Comparison of ENCODE assay signal across 8 cellular contexts in genomic region chr11:46918778-46919513, GRCh38. TPM values are rescaled to one million over a fixed set of nuclear protein-coding genes. Genes with fewer than 3 reads are reported as not detected.
DNase-seq lines count a peak whose midpoint lies in the region; ATAC-seq and TF ChIP-seq lines count a peak whose summit lies in the region.

No MANE protein-coding gene starts in this region.

- peak overlapping the region; percentile 60 for H3K4me2 ChIP-seq in mammary epithelial cell (ENCODE audit: insufficient read depth, low read depth, low read length)

- no peaks in the 10 kb centered on the region for H3K27me3 ChIP-seq in mammary epithelial cell (ENCODE audit: insufficient read depth, low read length)
- H3K27me3 ChIP-seq in naive thymus-derived CD4-positive, alpha-beta T cell (ENCODE audit: control insufficient read depth in 2 of 2, insufficient read depth in 2 of 2, low read length in 2 of 2): peaks cover 8 to 18% of the 10 kb centered on the region in 2 donors
- no peaks in the 10 kb centered on the region for H3K27me3 ChIP-seq in adrenal gland

- 16% methylated on average over 16 of the region's 17 CpGs for WGBS in mammary epithelial cell (ENCODE audit: low coverage, missing lambda C conversion rate)
- WGBS in adrenal gland, 4 donors: 25 to 32% (median 28%) methylated on average over 16 to 17 of the region's 17 CpGs

- no peaks in the 10 kb centered on the region for H4K20me1 ChIP-seq in mammary epithelial cell (ENCODE audit: insufficient read depth, low read length)

- H3K36me3 ChIP-seq in mammary epithelial cell (ENCODE audit: insufficient read depth, low read length) (no peaks in the 10 kb centered on the region), adrenal gland (replicated peaks in 1 of 2) (no peaks in the 10 kb centered on the region)
- no peaks in the 10 kb centered on the region for H3K36me3 ChIP-seq in naive thymus-derived CD4-positive, alpha-beta T cell (ENCODE audit: control insufficient read depth in 2 of 3, insufficient read depth in 3 of 3, low read length in 3 of 3)

- POLR2A ChIA-PET in AG04449 (lab: Yijun Ruan, JAX): interaction anchor here (0.6 kb wide), 1 partner anchor 80 kb away, joined by 3 read pairs; no protein-coding TSS in a partner anchor
- POLR2A ChIA-PET in naive thymus-derived CD4-positive, alpha-beta T cell (lab: Charles Lee): no interaction called here

- H3K27ac Mint-ChIP-seq in naive thymus-derived CD4-positive, alpha-beta T cell: peak overlapping the region in 2 of 9 donors; percentile 42 to 48

- DNase-seq in AG04449 (ENCODE audit: low read depth, low spot score) (no peak), mammary epithelial cell (no peak), putamen (ENCODE audit: low spot score) (no peak), adrenal gland (no peak), NCI-H446 treated with DMSO at 0.1 percent for 48 hours (lab: John Stamatoyannopoulos, UW) (no peak)
- no peak for DNase-seq in naive thymus-derived CD4-positive, alpha-beta T cell

- in situ Hi-C loops in mammary epithelial cell (cut with MboI; ENCODE audit: low sequenced_read_pairs in 2 of 2): loop anchor here in 1 of 2 donors (10.0 kb wide), 1 partner anchor 236 kb away; no protein-coding TSS in a partner anchor

- dilution Hi-C loops in mammary epithelial cell (cut with HindIII; ENCODE audit: low sequenced_read_pairs): loop anchor here (25.0 kb wide), 1 partner anchor 243 kb away; no protein-coding TSS in a partner anchor

- peak overlapping the region; percentile 64 for H3K4me3 ChIP-seq in AG04449 (ENCODE audit: low read depth, low read length)
- H3K4me3 ChIP-seq in mammary epithelial cell (replicated peaks in 1 of 3; ENCODE audit: insufficient read depth in 1 of 3, low read depth in 2 of 3, low read length in 3 of 3): peak overlapping the region in 2 of 3 experiments; percentile 30 to 62
- H3K4me3 ChIP-seq in naive thymus-derived CD4-positive, alpha-beta T cell (ENCODE audit: low read length): no peak overlapping the region
- peak overlapping the region in 1 of 4 donors; percentile 82 for H3K4me3 ChIP-seq in adrenal gland

- TF ChIP-seq CTCF in AG04449 (IDR thresholded peaks at IDR 0.05; ENCODE audit: insufficient read depth, low read length, missing control alignments) (no peak), mammary epithelial cell (conservative IDR thresholded peaks at IDR 0.05 in 1 of 2, IDR thresholded peaks at IDR 0.05 in 1 of 2; ENCODE audit: extremely low read depth in 1 of 2, insufficient read depth in 1 of 2, low read depth in 1 of 2, low read length in 2 of 2) (no peak), adrenal gland (IDR thresholded peaks at IDR 0.05) (no peak)

- peak; percentile 5 for ATAC-seq in HG02759 (IDR thresholded peaks at IDR 0.05; ENCODE audit: unreplicated experiment)
- no peak for ATAC-seq in naive thymus-derived CD4-positive, alpha-beta T cell
- no peak for ATAC-seq in GM18861 (IDR thresholded peaks at IDR 0.05; ENCODE audit: unreplicated experiment)

- H3K9me3 Mint-ChIP-seq in naive thymus-derived CD4-positive, alpha-beta T cell: peaks cover 0 to 2% (median 0%) of the 10 kb centered on the region in 11 donors

- peaks cover 0 to 4% (median 0%) of the 10 kb centered on the region in 5 donors for H3K36me3 Mint-ChIP-seq in naive thymus-derived CD4-positive, alpha-beta T cell

- no peaks in the 10 kb centered on the region for H3K79me2 ChIP-seq in mammary epithelial cell (ENCODE audit: insufficient read depth, low read length)

- BruUV-seq in mammary epithelial cell (replicated peaks; lab: Mats Ljungman, UMichigan): no TSS peak

- peaks cover 20 to 31% (median 25%) of the 10 kb centered on the region in 7 donors for H3K4me1 Mint-ChIP-seq in naive thymus-derived CD4-positive, alpha-beta T cell

- H3K4me3 Mint-ChIP-seq in naive thymus-derived CD4-positive, alpha-beta T cell: peak overlapping the region; percentile 46 to 91 (median 78)

- no peak overlapping the region for H3K9ac ChIP-seq in mammary epithelial cell (ENCODE audit: insufficient read depth, low read length)

- peak overlapping the region; percentile 98 for H2AFZ ChIP-seq in mammary epithelial cell (ENCODE audit: low read depth, low read length)

- H3K27me3 Mint-ChIP-seq in naive thymus-derived CD4-positive, alpha-beta T cell: peaks cover 45 to 60% (median 46%) of the 10 kb centered on the region in 5 donors

- H3K9me3 ChIP-seq in mammary epithelial cell (replicated peaks; ENCODE audit: insufficient read depth, low read length) (no peaks in the 10 kb centered on the region), adrenal gland (replicated peaks in 1 of 3) (no peaks in the 10 kb centered on the region)
- H3K9me3 ChIP-seq in naive thymus-derived CD4-positive, alpha-beta T cell (ENCODE audit: control insufficient read depth in 2 of 3, low read length in 3 of 3): no peaks in the 10 kb centered on the region

- no peak for TF ChIP-seq POLR2A in adrenal gland (IDR thresholded peaks at IDR 0.05)

- H3K27ac ChIP-seq in mammary epithelial cell (ENCODE audit: insufficient read depth, low read depth, low read length): no peak overlapping the region
- no peak overlapping the region for H3K27ac ChIP-seq in naive thymus-derived CD4-positive, alpha-beta T cell (ENCODE audit: low read depth, low read length)
- H3K27ac ChIP-seq in adrenal gland: peak overlapping the region in 2 of 5 donors; percentile 54 to 85

- CTCF ChIA-PET in AG04449 (lab: Yijun Ruan, JAX) (interaction anchor here (0.5 to 3.1 kb wide), 12 partner anchors 8 to 244 kb away, joined by 3 to 51 read pairs (median 5); partner anchors contain the start of gene CSTPP1), mammary epithelial cell (lab: Charles Lee; ENCODE audit: low non-redundant PET) (no interaction called here)
- CTCF ChIA-PET in naive thymus-derived CD4-positive, alpha-beta T cell (lab: Charles Lee): interaction anchor here (0.6 to 1.0 kb wide), 3 partner anchors 217 to 242 kb away, joined by 3 to 5 read pairs (median 4); no protein-coding TSS in a partner anchor

- intact Hi-C loops in mammary epithelial cell (cut with micrococcal nuclease): no loop called here
- intact Hi-C loops in naive thymus-derived CD4-positive, alpha-beta T cell (cut with micrococcal nuclease): no loop called here
- intact Hi-C loops in adrenal gland (cut with DNase I): no loop called here

- H3K4me1 ChIP-seq in mammary epithelial cell (ENCODE audit: insufficient read depth, low read length) (peaks cover 30% of the 10 kb centered on the region), adrenal gland (replicated peaks in 1 of 2) (peaks cover 16 to 51% of the 10 kb centered on the region in 2 donors)
- peaks cover 13% of the 10 kb centered on the region in 2 donors for H3K4me1 ChIP-seq in naive thymus-derived CD4-positive, alpha-beta T cell (ENCODE audit: control insufficient read depth in 2 of 2, insufficient read depth in 2 of 2, low read length in 2 of 2)

RNA-seq across cellular contexts. Expression of gene LRP4, which starts 0.6 kb away (rescaled TPM):
- 1 to 10 TPM; 2.7 to 5.7 TPM for total RNA-seq in mammary epithelial cell
- polyA plus RNA-seq in mammary epithelial cell: 3.8 TPM
- polyA minus RNA-seq in mammary epithelial cell: 7.0 TPM
- not detected for total RNA-seq in naive thymus-derived CD4-positive, alpha-beta T cell
- polyA plus RNA-seq in naive thymus-derived CD4-positive, alpha-beta T cell: not detected
- total RNA-seq in adrenal gland: 10 to 100 TPM in 6 of 8 donors, 1 to 10 TPM in 2; 5.8 to 24.5 (median 13.4) TPM
- polyA plus RNA-seq in adrenal gland: 1 to 10 TPM; 5.9 to 9.7 (median 7.1) TPM

RNA-seq across cellular contexts. Expression of gene CSTPP1, which starts 17.6 kb away (rescaled TPM):
- 10 to 100 TPM; 25.7 to 35.0 TPM for total RNA-seq in mammary epithelial cell
- polyA plus RNA-seq in mammary epithelial cell: 31.6 TPM
- polyA minus RNA-seq in mammary epithelial cell: 25.9 TPM
- total RNA-seq in naive thymus-derived CD4-positive, alpha-beta T cell: 10 to 100 TPM in 4 of 5 experiments, 1 to 10 TPM in 1; 9.3 to 18.6 (median 16.1) TPM
- polyA plus RNA-seq in naive thymus-derived CD4-positive, alpha-beta T cell: 10 to 100 TPM; 15.2 to 17.0 TPM
- 10 to 100 TPM; 17.6 to 63.0 (median 26.4) TPM for total RNA-seq in adrenal gland
- polyA plus RNA-seq in adrenal gland: 10 to 100 TPM; 19.2 to 26.9 (median 23.5) TPM
